ENCODE assay signal across 16 cellular contexts in genomic region chrX:72061091-72061490, GRCh38.
DNase-seq lines count a peak whose midpoint lies in the region; ATAC-seq and TF ChIP-seq lines count a peak whose summit lies in the region.
"Had no signal": no experiment of that assay in that cellular context is flagged by ENCODE, and none has a peak within 500 bp of the region (broad histone marks: within the 10 kb centered on the region; RNA-seq: fewer than 3 reads in every experiment).

No MANE protein-coding gene starts in this region.

- no peaks in the 10 kb centered on the region for H3K9me3 ChIP-seq in esophagus squamous epithelium
- H3K9me3 ChIP-seq in neural cell (ENCODE audit: low read length) = no peaks in the 10 kb centered on the region
- no peaks in the 10 kb centered on the region for H3K9me3 ChIP-seq in ascending aorta

- no peak for ATAC-seq in left ventricle myocardium superior
- ATAC-seq: HCT116, PC-3 had no signal

- 40 to 50% methylated on average over 4 of the region's 4 CpGs for WGBS in esophagus squamous epithelium, 2 donors

- no peak for TF ChIP-seq POLR2A in esophagus squamous epithelium (IDR thresholded peaks at IDR 0.05)

- H2AFZ ChIP-seq in neural cell (ENCODE audit: low read depth, low read length) = no peak overlapping the region

- TF ChIP-seq CTCF in esophagus squamous epithelium (IDR thresholded peaks at IDR 0.05) (no peak), neural cell (IDR thresholded peaks at IDR 0.05; ENCODE audit: poor library complexity, severe bottlenecking) (no peak), ascending aorta (IDR thresholded peaks at IDR 0.05) (no peak)

- intact Hi-C loops in esophagus squamous epithelium (cut with DNase I) (no loop called here), ascending aorta (cut with DNase I) (loop anchor here (5.0 kb wide), 2 partner anchors 34 to 61 kb away; no protein-coding TSS in a partner anchor), left ventricle myocardium superior (cut with micrococcal nuclease) (no loop called here)

- TF ChIP-seq EP300 in neural cell (conservative IDR thresholded peaks at IDR 0.05; ENCODE audit: poor library complexity, severe bottlenecking) = no peak

- H3K79me2 ChIP-seq in neural cell (replicated peaks; ENCODE audit: insufficient read depth, low read length) = no peaks in the 10 kb centered on the region

- H3K27ac ChIP-seq in esophagus squamous epithelium (peak overlapping the region in 3 of 4 donors; percentile 17 to 60 (median 33)), neural cell (ENCODE audit: low read length) (peak overlapping the region; percentile 84), ascending aorta (no peak overlapping the region)
- H3K27ac ChIP-seq: C4-2B, RWPE1 had no signal

- no peak overlapping the region for H3K4me3 ChIP-seq in esophagus squamous epithelium
- H3K4me3 ChIP-seq in neural cell (ENCODE audit: low read length) = peak overlapping the region; percentile 43
- no peak overlapping the region for H3K4me3 ChIP-seq in ascending aorta

- DNase-seq in G401 (ENCODE audit: low spot score) (peak; percentile 40), cerebellar cortex (ENCODE audit: low spot score) (peak; percentile 38), esophagus squamous epithelium (lab: John Stamatoyannopoulos, UW) (no peak), NCI-H2029 (lab: John Stamatoyannopoulos, UW) (no peak), ascending aorta (ENCODE audit: low spot score in 2 of 2) (no peak), left ventricle myocardium superior (no peak), KBM-7 (no peak)
- DNase-seq: GOT3, NCI-H1930, NCI-H345, PC-3, SIG-M5 had no signal

- H3K4me2 ChIP-seq in neural cell (ENCODE audit: low read length) = peak overlapping the region; percentile 39

- no peaks in the 10 kb centered on the region for H4K20me1 ChIP-seq in neural cell (ENCODE audit: insufficient read depth)

- no peaks in the 10 kb centered on the region for H3K9me2 ChIP-seq in neural cell (ENCODE audit: insufficient read depth, low read length)

- no peaks in the 10 kb centered on the region for H3F3A ChIP-seq in neural cell (ENCODE audit: insufficient read depth, low read length, poor library complexity, severe bottlenecking)

- H3K4me1 ChIP-seq in esophagus squamous epithelium = peaks cover 0 to 9% (median 0%) of the 10 kb centered on the region in 3 donors
- peaks cover 0 to 5% of the 10 kb centered on the region in 2 donors for H3K4me1 ChIP-seq in ascending aorta

- H3K9ac ChIP-seq in neural cell (ENCODE audit: low read length) = peak overlapping the region; percentile 45

- H3K27me3 ChIP-seq in esophagus squamous epithelium = no peaks in the 10 kb centered on the region
- H3K27me3 ChIP-seq in neural cell (ENCODE audit: insufficient read depth, low read depth, low read length) = no peaks in the 10 kb centered on the region
- H3K27me3 ChIP-seq in ascending aorta = no peaks in the 10 kb centered on the region

- in situ Hi-C loops in G401 (cut with HindIII; ENCODE audit: low sequenced_read_pairs) = no loop called here
- in situ Hi-C loops in KBM-7 (cut with MboI; ENCODE audit: low pct_unique_long_range_greater_than_20kb, low sequenced_read_pairs) = no loop called here

- no peaks in the 10 kb centered on the region for H3K36me3 ChIP-seq in esophagus squamous epithelium
- H3K36me3 ChIP-seq in neural cell (ENCODE audit: insufficient read depth, low read length) = no peaks in the 10 kb centered on the region
- no peaks in the 10 kb centered on the region for H3K36me3 ChIP-seq in ascending aorta

- no peak for TF ChIP-seq RAD21 in neural cell (conservative IDR thresholded peaks at IDR 0.05)

TF ChIP-seq in neural cell, 6 proteins besides CTCF, POLR2A, EP300 and RAD21:
- TF ChIP-seq REST (IDR thresholded peaks at IDR 0.05; ENCODE audit: borderline replicate concordance) (no peak), SMC3 (conservative IDR thresholded peaks at IDR 0.05; ENCODE audit: poor library complexity) (no peak), POLR2AphosphoS5 (IDR thresholded peaks at IDR 0.05) (no peak), MXI1 (conservative IDR thresholded peaks at IDR 0.05; ENCODE audit: poor library complexity, severe bottlenecking) (no peak), TAF1 (IDR thresholded peaks at IDR 0.05; ENCODE audit: low read depth) (no peak), EZH2 (IDR thresholded peaks at IDR 0.05; ENCODE audit: borderline replicate concordance, insufficient read depth, low read length, poor library complexity, severe bottlenecking) (no peak)
TF ChIP-seq in neural cell: peak in this region for 0.

Comparison
In these comparisons a context has a peak if more than half of its experiments do, and no peak if none do; other contexts are left out.
1. DNase-seq: peak in G401 (single experiment) and cerebellar cortex (single experiment); none in esophagus squamous epithelium (single experiment), NCI-H2029 (single experiment), ascending aorta (0 of 2), left ventricle myocardium superior (single experiment) and KBM-7 (single experiment).
2. H3K27ac ChIP-seq: peak in esophagus squamous epithelium (3 of 4) and neural cell (single experiment); none in ascending aorta (0 of 2).